20 cellular contexts compared by ENCODE assay signal in genomic region chr3:184596886-184597575, GRCh38. TPM values are rescaled to one million over a fixed set of nuclear protein-coding genes. Genes with fewer than 3 reads are reported as not detected.
"Had no signal": no experiment of that assay in that cellular context is flagged by ENCODE, and none has a peak within 500 bp of the region (broad histone marks: within the 10 kb centered on the region; RNA-seq: fewer than 3 reads in every experiment).

No MANE protein-coding gene starts in this region.

- DNase-seq: activated CD4-positive, alpha-beta memory T cell treated with anti-CD3 and anti-CD28 coated beads for 36 hours; activated CD4-positive, alpha-beta T cell treated with anti-CD3 and anti-CD28 coated beads, Interleukin-2, amount 10 ng/mL, durations not matched to agents 7 days and 5 days; activated CD4-positive, CD25-positive, alpha-beta regulatory T cell; activated CD8-positive, alpha-beta memory T cell treated with anti-CD3 and anti-CD28 coated beads for 24 hours; activated gamma-delta T cell; activated naive CD4-positive, alpha-beta T cell treated with anti-CD3 and anti-CD28 coated beads for 36 hours; activated T-cell treated with anti-CD3 and anti-CD28 coated beads, Interleukin-2, amount 50 U/mL, for 4 hours; Karpas-422; MM.1S; NCI-H1105 treated with DMSO at 0.1 percent for 48 hours; NCI-H1436 treated with DMSO at 0.1 percent for 48 hours; NCI-H187; NCI-H2081; NCI-H446; NCI-H524; PC-3; T-cell had no signal

- H3K4me3 ChIP-seq: K562, SK-N-MC had no signal

- ATAC-seq: activated T-cell treated with anti-CD3 and anti-CD28 coated beads, Interleukin-2, amount 50 U/mL, for 4 hours; K562; PC-3; T-cell had no signal

- H3K27ac ChIP-seq: SK-N-MC, VCaP had no signal

RNA-seq across cellular contexts. Expression of gene EPHB3, which starts 35.4 kb away (rescaled TPM):
- total RNA-seq: activated naive CD4-positive, alpha-beta T cell treated with anti-CD3 and anti-CD28 coated beads for 36 hours; K562 had no signal
- polyA plus RNA-seq: K562 had no signal
